ENCODE assay signal across 2 cellular contexts in the genomic region with DNA sequence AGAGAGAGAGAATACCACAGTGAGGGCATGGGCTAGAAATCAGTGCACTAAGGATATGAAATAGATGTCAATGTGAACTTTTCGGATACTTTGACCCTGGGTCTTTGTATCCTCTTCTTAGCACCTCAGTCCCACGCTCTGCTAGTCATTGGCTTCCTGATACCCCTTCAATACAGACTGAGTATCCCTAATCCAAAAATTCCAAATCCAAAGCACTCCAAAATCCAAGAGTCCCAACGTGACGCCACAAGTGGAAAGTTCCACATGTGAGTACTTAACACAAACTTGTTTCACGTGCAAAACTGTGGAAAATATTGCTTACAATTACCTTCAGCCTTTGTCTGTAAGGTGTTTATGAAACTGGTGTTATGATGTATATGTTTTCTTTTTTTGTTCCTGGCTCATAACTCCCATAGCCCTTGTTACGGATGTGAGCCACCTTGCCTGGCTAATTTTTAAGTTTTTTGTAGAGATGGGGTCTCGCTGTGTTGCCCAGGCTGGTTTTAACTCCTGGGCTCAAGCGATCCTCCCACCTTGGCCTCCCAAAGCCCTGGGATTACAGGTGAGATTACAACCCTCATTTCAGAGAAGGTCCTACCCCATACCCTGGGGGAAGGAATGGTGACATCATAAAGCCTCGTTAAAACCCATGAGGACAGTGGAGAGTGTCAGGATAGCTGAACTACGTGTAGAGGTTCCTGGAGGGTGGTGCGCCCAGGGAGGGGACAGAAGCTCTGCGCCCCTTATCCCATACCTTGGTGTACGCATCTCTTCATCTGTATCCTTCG.
A peak's percentile ranks its signal among the peaks of the same experiment; 100 is the strongest.
TF ChIP-seq lines count a peak whose summit lies in the region.

No MANE protein-coding gene starts in this region.

TF ChIP-seq in HepG2, 621 proteins besides CTCF, POLR2A, EP300 and RAD21:
- TF ChIP-seq SP2 (CRISPR knock-in tag; IDR thresholded peaks at IDR 0.05) = no peak
- TF ChIP-seq, protein P1, sequence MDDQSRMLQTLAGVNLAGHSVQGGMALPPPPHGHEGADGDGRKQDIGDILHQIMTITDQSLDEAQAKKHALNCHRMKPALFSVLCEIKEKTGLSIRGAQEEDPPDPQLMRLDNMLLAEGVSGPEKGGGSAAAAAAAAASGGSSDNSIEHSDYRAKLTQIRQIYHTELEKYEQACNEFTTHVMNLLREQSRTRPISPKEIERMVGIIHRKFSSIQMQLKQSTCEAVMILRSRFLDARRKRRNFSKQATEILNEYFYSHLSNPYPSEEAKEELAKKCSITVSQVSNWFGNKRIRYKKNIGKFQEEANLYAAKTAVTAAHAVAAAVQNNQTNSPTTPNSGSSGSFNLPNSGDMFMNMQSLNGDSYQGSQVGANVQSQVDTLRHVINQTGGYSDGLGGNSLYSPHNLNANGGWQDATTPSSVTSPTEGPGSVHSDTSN (CRISPR knock-in tag; IDR thresholded peaks at IDR 0.05; ENCODE audit: borderline replicate concordance) = no peak
- TF ChIP-seq ZNF121 (CRISPR knock-in tag; IDR thresholded peaks at IDR 0.05) = peak; percentile 81
- TF ChIP-seq ISL2 (CRISPR knock-in tag; IDR thresholded peaks at IDR 0.05) = no peak
- no peak for TF ChIP-seq POLR2AphosphoS5 (IDR thresholded peaks at IDR 0.05; ENCODE audit: low read depth, low read length)
- no peak for TF ChIP-seq FOXK1 (CRISPR knock-in tag; IDR thresholded peaks at IDR 0.05; ENCODE audit: borderline replicate concordance, low read depth)
- no peak for TF ChIP-seq MZF1 (CRISPR knock-in tag; IDR thresholded peaks at IDR 0.05; ENCODE audit: borderline replicate concordance)
- peak; percentile 55 for TF ChIP-seq POLR2G (IDR thresholded peaks at IDR 0.05; ENCODE audit: low read depth, low read length)
- no peak for TF ChIP-seq EHMT2 (IDR thresholded peaks at IDR 0.05; ENCODE audit: borderline replicate concordance, low read depth, low read length)
- TF ChIP-seq MBD4 (IDR thresholded peaks at IDR 0.05; ENCODE audit: borderline replicate concordance, low read length) = no peak
- TF ChIP-seq RBM22 (optimal IDR thresholded peaks at IDR 0.05; ENCODE audit: low read length) = peak; percentile 4
- peak; percentile 22 for TF ChIP-seq AGO2 (optimal IDR thresholded peaks at IDR 0.05; ENCODE audit: low read depth, low read length)
- TF ChIP-seq KDM6A (CRISPR knock-in tag; IDR thresholded peaks at IDR 0.05; ENCODE audit: low read depth) = no peak
- TF ChIP-seq CREM (IDR thresholded peaks at IDR 0.05) = no peak
- TF ChIP-seq CREM (CRISPR knock-in tag; IDR thresholded peaks at IDR 0.05) = no peak
- 0 out of 2 replicates have a peak, but pooled peaks have one; percentile 16 for TF ChIP-seq SSRP1 (CRISPR knock-in tag; IDR thresholded peaks at IDR 0.05)

TF ChIP-seq in HEK293, 187 proteins besides CTCF, POLR2A, EP300 and RAD21 (continues in another document):
- TF ChIP-seq ZNF140 (tag by site-specific recombination; IDR thresholded peaks at IDR 0.05) = no peak
- TF ChIP-seq ZNF391 (tag by site-specific recombination; IDR thresholded peaks at IDR 0.05; ENCODE audit: borderline replicate concordance, low read depth) = no peak
- TF ChIP-seq ZNF292 (tag by site-specific recombination; IDR thresholded peaks at IDR 0.05; ENCODE audit: borderline replicate concordance, low read depth) = no peak
- TF ChIP-seq ZNF830 (tag by site-specific recombination; IDR thresholded peaks at IDR 0.05; ENCODE audit: low read depth) = no peak
- TF ChIP-seq, protein P2, sequence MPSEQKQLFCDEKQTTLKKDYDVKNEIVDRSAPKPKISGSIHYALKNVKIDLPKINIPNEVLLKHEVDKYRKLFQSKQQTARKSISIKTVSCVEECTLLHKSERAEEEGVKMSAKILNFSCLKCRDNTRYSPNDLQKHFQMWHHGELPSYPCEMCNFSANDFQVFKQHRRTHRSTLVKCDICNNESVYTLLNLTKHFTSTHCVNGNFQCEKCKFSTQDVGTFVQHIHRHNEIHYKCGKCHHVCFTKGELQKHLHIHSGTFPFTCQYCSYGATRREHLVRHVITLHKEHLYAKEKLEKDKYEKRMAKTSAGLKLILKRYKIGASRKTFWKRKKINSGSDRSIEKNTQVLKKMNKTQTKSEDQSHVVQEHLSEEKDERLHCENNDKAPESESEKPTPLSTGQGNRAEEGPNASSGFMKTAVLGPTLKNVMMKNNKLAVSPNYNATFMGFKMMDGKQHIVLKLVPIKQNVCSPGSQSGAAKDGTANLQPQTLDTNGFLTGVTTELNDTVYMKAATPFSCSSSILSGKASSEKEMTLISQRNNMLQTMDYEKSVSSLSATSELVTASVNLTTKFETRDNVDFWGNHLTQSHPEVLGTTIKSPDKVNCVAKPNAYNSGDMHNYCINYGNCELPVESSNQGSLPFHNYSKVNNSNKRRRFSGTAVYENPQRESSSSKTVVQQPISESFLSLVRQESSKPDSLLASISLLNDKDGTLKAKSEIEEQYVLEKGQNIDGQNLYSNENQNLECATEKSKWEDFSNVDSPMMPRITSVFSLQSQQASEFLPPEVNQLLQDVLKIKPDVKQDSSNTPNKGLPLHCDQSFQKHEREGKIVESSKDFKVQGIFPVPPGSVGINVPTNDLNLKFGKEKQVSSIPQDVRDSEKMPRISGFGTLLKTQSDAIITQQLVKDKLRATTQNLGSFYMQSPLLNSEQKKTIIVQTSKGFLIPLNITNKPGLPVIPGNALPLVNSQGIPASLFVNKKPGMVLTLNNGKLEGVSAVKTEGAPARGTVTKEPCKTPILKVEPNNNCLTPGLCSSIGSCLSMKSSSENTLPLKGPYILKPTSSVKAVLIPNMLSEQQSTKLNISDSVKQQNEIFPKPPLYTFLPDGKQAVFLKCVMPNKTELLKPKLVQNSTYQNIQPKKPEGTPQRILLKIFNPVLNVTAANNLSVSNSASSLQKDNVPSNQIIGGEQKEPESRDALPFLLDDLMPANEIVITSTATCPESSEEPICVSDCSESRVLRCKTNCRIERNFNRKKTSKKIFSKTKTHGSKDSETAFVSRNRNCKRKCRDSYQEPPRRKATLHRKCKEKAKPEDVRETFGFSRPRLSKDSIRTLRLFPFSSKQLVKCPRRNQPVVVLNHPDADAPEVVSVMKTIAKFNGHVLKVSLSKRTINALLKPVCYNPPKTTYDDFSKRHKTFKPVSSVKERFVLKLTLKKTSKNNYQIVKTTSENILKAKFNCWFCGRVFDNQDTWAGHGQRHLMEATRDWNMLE (tag by site-specific recombination; conservative IDR thresholded peaks at IDR 0.05; ENCODE audit: low read depth) = no peak
- no peak for TF ChIP-seq ZNF670 (tag by site-specific recombination; IDR thresholded peaks at IDR 0.05; ENCODE audit: low read depth)
- TF ChIP-seq ZSCAN16 (tag by site-specific recombination; IDR thresholded peaks at IDR 0.05) = no peak
- TF ChIP-seq ZBTB17 (tag by site-specific recombination; IDR thresholded peaks at IDR 0.05) = 0 out of 2 replicates have a peak, but pooled peaks have one; percentile 72
- peak; percentile 82 for TF ChIP-seq ATF2 (tag by site-specific recombination; IDR thresholded peaks at IDR 0.05; ENCODE audit: low read depth)
- no peak for TF ChIP-seq ZFP41 (tag by site-specific recombination; IDR thresholded peaks at IDR 0.05; ENCODE audit: borderline replicate concordance)
- no peak for TF ChIP-seq ZNF555 (tag by site-specific recombination; conservative IDR thresholded peaks at IDR 0.05)
- TF ChIP-seq ZNF354C (tag by site-specific recombination; IDR thresholded peaks at IDR 0.05; ENCODE audit: borderline replicate concordance, low read depth) = no peak
- TF ChIP-seq ZXDB (tag by site-specific recombination; IDR thresholded peaks at IDR 0.05) = no peak
- no peak for TF ChIP-seq SCRT1 (tag by site-specific recombination; IDR thresholded peaks at IDR 0.05; ENCODE audit: borderline replicate concordance)
- TF ChIP-seq ZBTB8A (tag by site-specific recombination; IDR thresholded peaks at IDR 0.05) = no peak
- TF ChIP-seq, protein P3, sequence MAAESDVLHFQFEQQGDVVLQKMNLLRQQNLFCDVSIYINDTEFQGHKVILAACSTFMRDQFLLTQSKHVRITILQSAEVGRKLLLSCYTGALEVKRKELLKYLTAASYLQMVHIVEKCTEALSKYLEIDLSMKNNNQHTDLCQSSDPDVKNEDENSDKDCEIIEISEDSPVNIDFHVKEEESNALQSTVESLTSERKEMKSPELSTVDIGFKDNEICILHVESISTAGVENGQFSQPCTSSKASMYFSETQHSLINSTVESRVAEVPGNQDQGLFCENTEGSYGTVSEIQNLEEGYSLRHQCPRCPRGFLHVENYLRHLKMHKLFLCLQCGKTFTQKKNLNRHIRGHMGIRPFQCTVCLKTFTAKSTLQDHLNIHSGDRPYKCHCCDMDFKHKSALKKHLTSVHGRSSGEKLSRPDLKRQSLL (tag by site-specific recombination; IDR thresholded peaks at IDR 0.05) = no peak
- no peak for TF ChIP-seq ZNF510 (tag by site-specific recombination; IDR thresholded peaks at IDR 0.05; ENCODE audit: insufficient replicate concordance)
- TF ChIP-seq ZNF76 (tag by site-specific recombination; IDR thresholded peaks at IDR 0.05; ENCODE audit: borderline replicate concordance, low read depth) = no peak
- TF ChIP-seq, protein P1 (CRISPR knock-in tag; IDR thresholded peaks at IDR 0.05) = no peak
- TF ChIP-seq GLI2 (tag by site-specific recombination; IDR thresholded peaks at IDR 0.05; ENCODE audit: borderline replicate concordance, low read depth) = no peak
- TF ChIP-seq ZNF2 (tag by site-specific recombination; IDR thresholded peaks at IDR 0.05) = no peak
- TF ChIP-seq SP7 (tag by site-specific recombination; IDR thresholded peaks at IDR 0.05) = no peak
- TF ChIP-seq ZNF677 (tag by site-specific recombination; IDR thresholded peaks at IDR 0.05) = no peak
- TF ChIP-seq REPIN1 (tag by site-specific recombination; IDR thresholded peaks at IDR 0.05; ENCODE audit: low read depth) = no peak
- no peak for TF ChIP-seq KLF1 (tag by site-specific recombination; IDR thresholded peaks at IDR 0.05)
- no peak for TF ChIP-seq HOXD13 (CRISPR knock-in tag; IDR thresholded peaks at IDR 0.05; ENCODE audit: borderline replicate concordance)
- no peak for TF ChIP-seq ZNF837 (tag by site-specific recombination; IDR thresholded peaks at IDR 0.05)
- 0 out of 2 replicates have a peak, but pooled peaks have one; percentile 38 for TF ChIP-seq IKZF3 (tag by site-specific recombination; IDR thresholded peaks at IDR 0.05)
- TF ChIP-seq ZNF266 (tag by site-specific recombination; IDR thresholded peaks at IDR 0.05; ENCODE audit: low read depth) = no peak
- TF ChIP-seq ZNF138 (tag by site-specific recombination; IDR thresholded peaks at IDR 0.05; ENCODE audit: borderline replicate concordance) = no peak
- no peak for TF ChIP-seq ZNF48 (tag by site-specific recombination; IDR thresholded peaks at IDR 0.05)
- TF ChIP-seq ZNF580 (tag by site-specific recombination; IDR thresholded peaks at IDR 0.05) = no peak
- TF ChIP-seq, protein P4, sequence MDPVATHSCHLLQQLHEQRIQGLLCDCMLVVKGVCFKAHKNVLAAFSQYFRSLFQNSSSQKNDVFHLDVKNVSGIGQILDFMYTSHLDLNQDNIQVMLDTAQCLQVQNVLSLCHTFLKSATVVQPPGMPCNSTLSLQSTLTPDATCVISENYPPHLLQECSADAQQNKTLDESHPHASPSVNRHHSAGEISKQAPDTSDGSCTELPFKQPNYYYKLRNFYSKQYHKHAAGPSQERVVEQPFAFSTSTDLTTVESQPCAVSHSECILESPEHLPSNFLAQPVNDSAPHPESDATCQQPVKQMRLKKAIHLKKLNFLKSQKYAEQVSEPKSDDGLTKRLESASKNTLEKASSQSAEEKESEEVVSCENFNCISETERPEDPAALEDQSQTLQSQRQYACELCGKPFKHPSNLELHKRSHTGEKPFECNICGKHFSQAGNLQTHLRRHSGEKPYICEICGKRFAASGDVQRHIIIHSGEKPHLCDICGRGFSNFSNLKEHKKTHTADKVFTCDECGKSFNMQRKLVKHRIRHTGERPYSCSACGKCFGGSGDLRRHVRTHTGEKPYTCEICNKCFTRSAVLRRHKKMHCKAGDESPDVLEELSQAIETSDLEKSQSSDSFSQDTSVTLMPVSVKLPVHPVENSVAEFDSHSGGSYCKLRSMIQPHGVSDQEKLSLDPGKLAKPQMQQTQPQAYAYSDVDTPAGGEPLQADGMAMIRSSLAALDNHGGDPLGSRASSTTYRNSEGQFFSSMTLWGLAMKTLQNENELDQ (tag by site-specific recombination; IDR thresholded peaks at IDR 0.05; ENCODE audit: low read depth) = no peak
- no peak for TF ChIP-seq ZNF529 (tag by site-specific recombination; IDR thresholded peaks at IDR 0.05; ENCODE audit: insufficient replicate concordance)
- 0 out of 2 replicates have a peak, but pooled peaks have one; percentile 23 for TF ChIP-seq PATZ1 (tag by site-specific recombination; IDR thresholded peaks at IDR 0.05)
- no peak; the same call in 1 of the 2 replicates for TF ChIP-seq ZBTB21 (tag by site-specific recombination; IDR thresholded peaks at IDR 0.05)
- TF ChIP-seq GLIS1 (tag by site-specific recombination; IDR thresholded peaks at IDR 0.05) = 0 out of 2 replicates have a peak, but pooled peaks have one; percentile 13
